1 cellular context compared by ENCODE assay signal in genomic region chr12:684416-684815, GRCh38.
TF ChIP-seq lines count a peak whose summit lies in the region.

No MANE protein-coding gene starts in this region.

TF ChIP-seq in IMR-90, 13 proteins besides CTCF, POLR2A, EP300 and RAD21:
- TF ChIP-seq MAZ (IDR thresholded peaks at IDR 0.05; ENCODE audit: borderline replicate concordance, low read depth, low read length) (no peak), SMC3 (IDR thresholded peaks at IDR 0.05; ENCODE audit: low read depth, low read length) (no peak), CEBPB (IDR thresholded peaks at IDR 0.05; ENCODE audit: low read depth, low read length) (no peak)
- TF ChIP-seq, protein P1, sequence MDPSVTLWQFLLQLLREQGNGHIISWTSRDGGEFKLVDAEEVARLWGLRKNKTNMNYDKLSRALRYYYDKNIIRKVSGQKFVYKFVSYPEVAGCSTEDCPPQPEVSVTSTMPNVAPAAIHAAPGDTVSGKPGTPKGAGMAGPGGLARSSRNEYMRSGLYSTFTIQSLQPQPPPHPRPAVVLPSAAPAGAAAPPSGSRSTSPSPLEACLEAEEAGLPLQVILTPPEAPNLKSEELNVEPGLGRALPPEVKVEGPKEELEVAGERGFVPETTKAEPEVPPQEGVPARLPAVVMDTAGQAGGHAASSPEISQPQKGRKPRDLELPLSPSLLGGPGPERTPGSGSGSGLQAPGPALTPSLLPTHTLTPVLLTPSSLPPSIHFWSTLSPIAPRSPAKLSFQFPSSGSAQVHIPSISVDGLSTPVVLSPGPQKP (IDR thresholded peaks at IDR 0.05; ENCODE audit: borderline replicate concordance, low read depth, low read length), result no peak
